ENCODE assay signal across 13 cellular contexts in genomic region chr18:68796936-68797690, GRCh38. TPM values are rescaled to one million over a fixed set of nuclear protein-coding genes. Genes with fewer than 3 reads are reported as not detected.
DNase-seq lines count a peak whose midpoint lies in the region; ATAC-seq and TF ChIP-seq lines count a peak whose summit lies in the region.
"Had no signal": no experiment of that assay in that cellular context is flagged by ENCODE, and none has a peak within 500 bp of the region (broad histone marks: within the 10 kb centered on the region; RNA-seq: fewer than 3 reads in every experiment).

No MANE protein-coding gene starts in this region.

- H3K36me3 ChIP-seq in SJSA1 (no peaks in the 10 kb centered on the region), upper lobe of right lung (no peaks in the 10 kb centered on the region)
- H3K36me3 ChIP-seq: gastroesophageal sphincter had no signal

- H3K4me1 Mint-ChIP-seq in glutamatergic neuron (ENCODE audit: low read depth, unreplicated experiment), result peaks cover 8% of the 10 kb centered on the region
- H3K4me1 Mint-ChIP-seq: naive B cell had no signal

- in situ Hi-C loops in KBM-7 (cut with MboI; ENCODE audit: low pct_unique_long_range_greater_than_20kb, low sequenced_read_pairs), result no loop called here

- H3K4me1 ChIP-seq in SJSA1 (replicated peaks) (peaks cover 4% of the 10 kb centered on the region; the same call in 1 of the 2 replicates), upper lobe of right lung (no peaks in the 10 kb centered on the region)
- H3K4me1 ChIP-seq: A549, gastroesophageal sphincter had no signal

- no peaks in the 10 kb centered on the region for H3K27me3 ChIP-seq in SJSA1 (replicated peaks)
- H3K27me3 ChIP-seq in upper lobe of right lung, result no peaks in the 10 kb centered on the region
- H3K27me3 ChIP-seq: gastroesophageal sphincter had no signal

- no peaks in the 10 kb centered on the region for H3K9me3 Mint-ChIP-seq in glutamatergic neuron (ENCODE audit: unreplicated experiment)
- H3K9me3 Mint-ChIP-seq: naive B cell had no signal

- no peak for TF ChIP-seq CTCF in glutamatergic neuron (IDR thresholded peaks at IDR 0.05; ENCODE audit: partially characterized antibody, unreplicated experiment)
- no peak for TF ChIP-seq CTCF in upper lobe of right lung (IDR thresholded peaks at IDR 0.05)

- intact Hi-C loops in upper lobe of right lung (cut with DNase I), result no loop called here

- DNase-seq in NCI-H526 (lab: John Stamatoyannopoulos, UW) (peak; percentile 13 to 21), NCI-H526 treated with DMSO at 0.1 percent for 48 hours (lab: John Stamatoyannopoulos, UW) (no peak), SJSA1 (ENCODE audit: low read depth in 1 of 2, low spot score in 2 of 2) (peak; percentile 42 to 45), glutamatergic neuron (peak; percentile 44), upper lobe of right lung (no peak), KBM-7 (no peak), NCI-H1694 (lab: John Stamatoyannopoulos, UW) (no peak)
- DNase-seq: activated CD4-positive, alpha-beta T cell treated with anti-CD3 and anti-CD28 coated beads for 48 hours; naive B cell; stimulated activated CD4-positive, alpha-beta T cell treated with anti-CD3 and anti-CD28 coated beads, Interleukin-1b, Interleukin-23, amount 100 ng/mL, for 48 hours had no signal

- H3K4me3 Mint-ChIP-seq in glutamatergic neuron (ENCODE audit: unreplicated experiment), result no peak overlapping the region
- H3K4me3 Mint-ChIP-seq: naive B cell had no signal

- no peak overlapping the region for H3K27ac Mint-ChIP-seq in glutamatergic neuron (ENCODE audit: unreplicated experiment)
- H3K27ac Mint-ChIP-seq: naive B cell had no signal

- H3K27me3 Mint-ChIP-seq in glutamatergic neuron (ENCODE audit: unreplicated experiment), result no peaks in the 10 kb centered on the region
- H3K27me3 Mint-ChIP-seq: naive B cell had no signal

- no peak overlapping the region for H3K27ac ChIP-seq in SJSA1
- no peak overlapping the region for H3K27ac ChIP-seq in upper lobe of right lung
- H3K27ac ChIP-seq: A549 had no signal

- ATAC-seq in upper lobe of right lung (no peak), GM21447 (IDR thresholded peaks at IDR 0.05; ENCODE audit: unreplicated experiment) (no peak)
- ATAC-seq: A549, gastroesophageal sphincter had no signal

- H3K9me3 ChIP-seq in SJSA1 (replicated peaks) (no peaks in the 10 kb centered on the region), upper lobe of right lung (no peaks in the 10 kb centered on the region)
- H3K9me3 ChIP-seq: A549, gastroesophageal sphincter had no signal

- H3K4me3 ChIP-seq in SJSA1 (no peak overlapping the region), upper lobe of right lung (peak overlapping the region; percentile 34)
- H3K4me3 ChIP-seq: A549, gastroesophageal sphincter had no signal

- H3K36me3 Mint-ChIP-seq in glutamatergic neuron (ENCODE audit: unreplicated experiment), result no peaks in the 10 kb centered on the region
- H3K36me3 Mint-ChIP-seq: naive B cell had no signal

RNA-seq across cellular contexts. Expression of gene CCDC102B, which starts 0.8 kb away (rescaled TPM):
- total RNA-seq in SJSA1 (2014; rRNA removed; shearing (Covaris generic)), result 0.53 and 1.5 TPM in 2 replicates
- total RNA-seq in glutamatergic neuron (ENCODE audit: unreplicated experiment) (8.1 TPM), upper lobe of right lung (43.7 TPM)

Comparison
In these comparisons a context has a peak if more than half of its experiments do, and no peak if none do; other contexts are left out.
1. DNase-seq: peak in NCI-H526 (2 of 2), SJSA1 (2 of 2) and glutamatergic neuron (single experiment); none in NCI-H526 treated with DMSO at 0.1 percent for 48 hours (single experiment), upper lobe of right lung (single experiment), KBM-7 (single experiment) and NCI-H1694 (single experiment).